1 cellular context compared by ENCODE assay signal in the genomic region with DNA sequence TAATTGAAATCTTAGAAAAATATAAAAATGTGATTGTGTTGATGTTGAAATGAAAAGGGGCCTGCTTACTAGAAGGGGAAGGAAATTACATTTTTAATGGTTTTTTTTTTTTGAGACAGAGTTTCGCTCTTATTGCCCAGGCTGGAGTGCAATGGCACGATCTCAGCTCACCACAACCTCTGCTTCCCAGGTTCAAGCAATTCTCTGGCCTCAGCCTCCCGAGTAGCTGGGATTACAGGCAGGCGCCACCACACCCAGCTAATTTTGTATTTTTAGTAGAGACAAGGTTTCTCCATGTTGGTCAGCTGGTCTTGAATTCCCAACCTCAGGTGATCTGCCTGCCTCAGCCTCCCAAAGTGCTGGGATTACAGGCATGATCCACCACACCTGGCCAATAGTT.
TF ChIP-seq lines count a peak whose summit lies in the region.

No MANE protein-coding gene starts in this region.

TF ChIP-seq in HepG2, 621 proteins besides CTCF, POLR2A, EP300 and RAD21:
- peak; percentile 52; the same call in 1 of the 2 replicates for TF ChIP-seq ZNF460 (CRISPR knock-in tag; IDR thresholded peaks at IDR 0.05; ENCODE audit: borderline replicate concordance)
TF ChIP-seq in HepG2: peak in this region for 1; not testable (repeated sequence) for 620.
